Comparison of ENCODE assay signal across 27 cellular contexts in genomic region chr1:18191868-18192155, GRCh38.
"Had no signal": no experiment of that assay in that cellular context is flagged by ENCODE, and none has a peak within 500 bp of the region (broad histone marks: within the 10 kb centered on the region; RNA-seq: fewer than 3 reads in every experiment).

No MANE protein-coding gene starts in this region.

- H3K36me3 ChIP-seq: esophagus muscularis mucosa, gastrocnemius medialis, left ventricle myocardium inferior, right atrium auricular region, sigmoid colon, suprapubic skin, thyroid gland had no signal

- FAIRE-seq: endometrium, keratinocyte, urothelium cell line had no signal

- H3K9me3 ChIP-seq: esophagus muscularis mucosa, gastrocnemius medialis, left ventricle myocardium inferior, right atrium auricular region, sigmoid colon, suprapubic skin, thyroid gland had no signal

- H3K27me3 ChIP-seq: right atrium auricular region, thyroid gland had no signal

- H3K4me1 Mint-ChIP-seq: immature natural killer cell; naive B cell; stimulated activated effector memory CD8-positive, alpha-beta T cell treated with anti-CD3 and anti-CD28 coated beads, Interleukin-12 subunit alpha, Interleukin-12 subunit beta, amount 100 ng/mL, for 72 hours had no signal

- H3K4me1 ChIP-seq: esophagus muscularis mucosa, gastrocnemius medialis, right atrium auricular region, sigmoid colon, suprapubic skin, thyroid gland had no signal

- H3K4me3 ChIP-seq: dorsolateral prefrontal cortex, esophagus muscularis mucosa, gastrocnemius medialis, left ventricle myocardium inferior, lung, right atrium auricular region, sigmoid colon, skin epidermis, suprapubic skin, thyroid gland had no signal

- H3K36me3 Mint-ChIP-seq: immature natural killer cell; naive B cell; stimulated activated effector memory CD8-positive, alpha-beta T cell treated with anti-CD3 and anti-CD28 coated beads, Interleukin-12 subunit alpha, Interleukin-12 subunit beta, amount 100 ng/mL, for 72 hours; type B pancreatic cell had no signal

- H3K9me3 Mint-ChIP-seq: immature natural killer cell; nephron; stimulated activated effector memory CD8-positive, alpha-beta T cell treated with anti-CD3 and anti-CD28 coated beads, Interleukin-12 subunit alpha, Interleukin-12 subunit beta, amount 100 ng/mL, for 72 hours; type B pancreatic cell had no signal

- H3K27ac ChIP-seq: epithelial cell of prostate, esophagus muscularis mucosa, gastrocnemius medialis, left ventricle myocardium inferior, right atrium auricular region, sigmoid colon, skin epidermis, suprapubic skin, thyroid gland had no signal

- H3K27ac Mint-ChIP-seq: immature natural killer cell; nephron; stimulated activated effector memory CD8-positive, alpha-beta T cell treated with anti-CD3 and anti-CD28 coated beads, Interleukin-12 subunit alpha, Interleukin-12 subunit beta, amount 100 ng/mL, for 72 hours; type B pancreatic cell had no signal

- H3K4me3 Mint-ChIP-seq: immature natural killer cell; nephron; stimulated activated effector memory CD8-positive, alpha-beta T cell treated with anti-CD3 and anti-CD28 coated beads, Interleukin-12 subunit alpha, Interleukin-12 subunit beta, amount 100 ng/mL, for 72 hours; type B pancreatic cell had no signal

- DNase-seq: cortex of kidney; effector CD8-positive, alpha-beta T cell; gastrocnemius medialis; immature natural killer cell; left ventricle myocardium inferior; mesenchymal stem cell; midbrain; naive B cell; posterior cingulate gyrus; sigmoid colon; stimulated activated CD4-positive, alpha-beta T cell treated with anti-CD3 and anti-CD28 coated beads, Interleukin-4, amount 100 ng/mL, for 1 hour; stimulated activated CD8-positive, alpha-beta memory T cell treated with anti-CD3 and anti-CD28 coated beads, Interleukin-4, amount 100 ng/mL, for 48 hours; stimulated activated naive CD8-positive, alpha-beta T cell treated with anti-CD3 and anti-CD28 coated beads, Interleukin-15, Interleukin-2, amounts not matched to agents 100 U/mL and 50 U/mL, for 24 hours; thyroid gland had no signal
